ENCODE assay signal across 13 cellular contexts in the genomic region with DNA sequence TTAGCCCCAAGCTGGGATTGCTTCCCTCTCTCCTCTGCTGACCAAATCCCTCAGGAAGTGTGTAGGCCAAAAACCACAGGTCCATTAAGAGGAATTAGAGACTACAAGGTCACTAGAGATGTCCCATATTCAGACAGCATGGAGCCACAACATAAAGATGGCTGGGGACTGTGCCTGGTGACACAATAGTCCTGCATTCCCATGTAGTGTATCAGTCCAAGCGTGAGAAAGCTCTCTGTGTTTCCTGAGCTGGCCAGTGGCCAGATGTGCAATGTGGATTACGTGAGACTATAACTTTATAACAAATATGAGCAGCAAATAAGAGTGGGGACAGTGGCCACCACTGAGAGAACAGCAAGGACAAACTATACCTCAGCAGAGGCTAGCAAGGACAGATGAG. TPM values are rescaled to one million over a fixed set of nuclear protein-coding genes. Genes with fewer than 3 reads are reported as not detected.
DNase-seq lines count a peak whose midpoint lies in the region; ATAC-seq, FAIRE-seq and TF ChIP-seq lines count a peak whose summit lies in the region.
"Had no signal": no experiment of that assay in that cellular context is flagged by ENCODE, and none has a peak within 500 bp of the region (broad histone marks: within the 10 kb centered on the region; RNA-seq: fewer than 3 reads in every experiment).

No MANE protein-coding gene starts in this region.

- no peaks in the 10 kb centered on the region for H3K9me3 Mint-ChIP-seq in activated CD4-positive, alpha-beta T cell treated with anti-CD3 and anti-CD28 coated beads for 36 hours (ENCODE audit: low read depth)
- H3K9me3 Mint-ChIP-seq in immature natural killer cell, result no peaks in the 10 kb centered on the region
- H3K9me3 Mint-ChIP-seq: neural progenitor cell, WTC11 had no signal

- H3K27ac Mint-ChIP-seq in activated CD4-positive, alpha-beta T cell treated with anti-CD3 and anti-CD28 coated beads for 36 hours, result no peak overlapping the region
- H3K27ac Mint-ChIP-seq in immature natural killer cell, result no peak overlapping the region
- H3K27ac Mint-ChIP-seq: neural progenitor cell, WTC11 had no signal

- no peak overlapping the region for H3K27ac ChIP-seq in A549
- H3K27ac ChIP-seq: HL-60, neural progenitor cell had no signal

- H3K9me3 ChIP-seq in A549, result no peaks in the 10 kb centered on the region

- peaks cover 2% of the 10 kb centered on the region for H3K27me3 ChIP-seq in bronchial epithelial cell (ENCODE audit: control insufficient read depth, insufficient read depth, low read length)
- H3K27me3 ChIP-seq: neural progenitor cell had no signal

- ATAC-seq in A549, result no peak; a peak in 1 of 6 replicates
- peak; percentile 11 for ATAC-seq in left colon
- no peak for ATAC-seq in activated CD4-positive, alpha-beta T cell treated with anti-CD3 and anti-CD28 coated beads for 36 hours
- ATAC-seq: WTC11 had no signal

- H3K36me3 Mint-ChIP-seq in activated CD4-positive, alpha-beta T cell treated with anti-CD3 and anti-CD28 coated beads for 36 hours (ENCODE audit: low read depth), result no peaks in the 10 kb centered on the region
- no peaks in the 10 kb centered on the region for H3K36me3 Mint-ChIP-seq in immature natural killer cell
- H3K36me3 Mint-ChIP-seq: neural progenitor cell, WTC11 had no signal

- H3K4me3 ChIP-seq in A549 (no peak overlapping the region), bronchial epithelial cell (ENCODE audit: low read depth, low read length) (no peak overlapping the region)
- H3K4me3 ChIP-seq: neural progenitor cell had no signal

- CTCF ChIA-PET in A549 (lab: Yijun Ruan, JAX), result interaction anchor here (1.1 to 9.1 kb wide), 5 partner anchors 8 to 119 kb away, joined by 4 to 129 read pairs (median 33); a partner anchor contains a TSS
- CTCF ChIA-PET in activated CD4-positive, alpha-beta T cell treated with anti-CD3 and anti-CD28 coated beads for 36 hours (lab: Charles Lee), result interaction anchor here (1.1 to 7.9 kb wide), 6 partner anchors 13 to 122 kb away, joined by 3 to 105 read pairs (median 7); no protein-coding TSS in a partner anchor

- DNase-seq in A549 (ENCODE audit: low read depth in 1 of 2, low spot score in 1 of 2) (peak; percentile 41 to 44), HT1080 (ENCODE audit: low read depth) (peak; percentile 72), bronchial epithelial cell (ENCODE audit: low read depth) (peak; percentile 73), left colon (no peak), immature natural killer cell (no peak), NCI-H82 (lab: John Stamatoyannopoulos, UW) (no peak), NCI-H187 treated with DMSO at 0.1 percent for 48 hours (lab: John Stamatoyannopoulos, UW) (no peak)
- no peak for DNase-seq in activated CD4-positive, alpha-beta T cell treated with anti-CD3 and anti-CD28 coated beads for 36 hours
- DNase-seq: activated gamma-delta T cell; effector CD8-positive, alpha-beta T cell had no signal

- 26% methylated on average over 2 of the region's 2 CpGs for WGBS in A549 (ENCODE audit: missing lambda C conversion rate)

- no peak overlapping the region for H3K4me3 Mint-ChIP-seq in activated CD4-positive, alpha-beta T cell treated with anti-CD3 and anti-CD28 coated beads for 36 hours
- no peak overlapping the region for H3K4me3 Mint-ChIP-seq in immature natural killer cell
- H3K4me3 Mint-ChIP-seq: WTC11 had no signal

- peaks cover 7% of the 10 kb centered on the region for H3K4me1 Mint-ChIP-seq in activated CD4-positive, alpha-beta T cell treated with anti-CD3 and anti-CD28 coated beads for 36 hours
- H3K4me1 Mint-ChIP-seq in immature natural killer cell, result peaks cover 8 to 11% of the 10 kb centered on the region in 2 donors

- no peaks in the 10 kb centered on the region for H3K36me3 ChIP-seq in bronchial epithelial cell (ENCODE audit: control insufficient read depth, insufficient read depth, low read length)
- H3K36me3 ChIP-seq: neural progenitor cell had no signal

- FAIRE-seq in A549 (lab: Jason Lieb, UNC), result no peak
- peak; percentile 83 for FAIRE-seq in bronchial epithelial cell (lab: Jason Lieb, UNC)

- peaks cover 5% of the 10 kb centered on the region; the same call in 1 of the 3 replicates for H3K4me1 ChIP-seq in A549
- H3K4me1 ChIP-seq: neural progenitor cell had no signal

- no peak for TF ChIP-seq POLR2A in A549 (IDR thresholded peaks at IDR 0.05; ENCODE audit: low read length)

- no peak for TF ChIP-seq EP300 in A549 (IDR thresholded peaks at IDR 0.05)

- H3K27me3 Mint-ChIP-seq in activated CD4-positive, alpha-beta T cell treated with anti-CD3 and anti-CD28 coated beads for 36 hours, result no peaks in the 10 kb centered on the region
- peaks cover 1 to 4% (median 2%) of the 10 kb centered on the region in 3 donors for H3K27me3 Mint-ChIP-seq in immature natural killer cell (ENCODE audit: low read depth in 3 of 3)

- POLR2A ChIA-PET in A549 (lab: Yijun Ruan, JAX), result interaction anchor here (1.0 kb wide), 1 partner anchor 9 kb away, joined by 3 read pairs; no protein-coding TSS in a partner anchor
- POLR2A ChIA-PET in activated CD4-positive, alpha-beta T cell treated with anti-CD3 and anti-CD28 coated beads for 36 hours (lab: Charles Lee), result no interaction called here

- H3K4me2 ChIP-seq in A549, result no peak overlapping the region
- H3K4me2 ChIP-seq: neural progenitor cell had no signal

- TF ChIP-seq RAD21 in A549 (conservative IDR thresholded peaks at IDR 0.05 in 1 of 2, IDR thresholded peaks at IDR 0.05 in 1 of 2), result no peak

- TF ChIP-seq CTCF in A549 (IDR thresholded peaks at IDR 0.05) (no peak), bronchial epithelial cell (IDR thresholded peaks at IDR 0.05; ENCODE audit: insufficient read depth, low read length, severe bottlenecking) (no peak)

- intact Hi-C loops in left colon (cut with DNase I, micrococcal nuclease), result no loop called here
- intact Hi-C loops in activated CD4-positive, alpha-beta T cell treated with anti-CD3 and anti-CD28 coated beads for 36 hours (cut with DNase I, micrococcal nuclease), result loop anchor here (5.0 kb wide), 3 partner anchors 55 to 410 kb away; no protein-coding TSS in a partner anchor

TF ChIP-seq in A549, 52 proteins besides CTCF, POLR2A, EP300 and RAD21:
- TF ChIP-seq, protein P1, sequence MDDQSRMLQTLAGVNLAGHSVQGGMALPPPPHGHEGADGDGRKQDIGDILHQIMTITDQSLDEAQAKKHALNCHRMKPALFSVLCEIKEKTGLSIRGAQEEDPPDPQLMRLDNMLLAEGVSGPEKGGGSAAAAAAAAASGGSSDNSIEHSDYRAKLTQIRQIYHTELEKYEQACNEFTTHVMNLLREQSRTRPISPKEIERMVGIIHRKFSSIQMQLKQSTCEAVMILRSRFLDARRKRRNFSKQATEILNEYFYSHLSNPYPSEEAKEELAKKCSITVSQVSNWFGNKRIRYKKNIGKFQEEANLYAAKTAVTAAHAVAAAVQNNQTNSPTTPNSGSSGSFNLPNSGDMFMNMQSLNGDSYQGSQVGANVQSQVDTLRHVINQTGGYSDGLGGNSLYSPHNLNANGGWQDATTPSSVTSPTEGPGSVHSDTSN (IDR thresholded peaks at IDR 0.05), result no peak
- TF ChIP-seq JUN (IDR thresholded peaks at IDR 0.05) (no peak), ZNF302 (CRISPR knock-in tag; IDR thresholded peaks at IDR 0.05) (no peak), SMC3 (IDR thresholded peaks at IDR 0.05) (no peak), RFX5 (IDR thresholded peaks at IDR 0.05) (no peak), NPAS2 (CRISPR knock-in tag; IDR thresholded peaks at IDR 0.05; ENCODE audit: borderline replicate concordance) (no peak), PHF8 (IDR thresholded peaks at IDR 0.05; ENCODE audit: borderline replicate concordance, low read depth) (no peak), ZSCAN20 (CRISPR knock-in tag; IDR thresholded peaks at IDR 0.05) (no peak), RNF2 (IDR thresholded peaks at IDR 0.05; ENCODE audit: borderline replicate concordance, low read depth) (no peak)

RNA-seq across cellular contexts. Expression of a gene that starts 7.6 kb away (rescaled TPM):
- polyA plus RNA-seq in A549 (2011; rRNA removed) (not detected in 2 replicates), A549 (2017; fragmentation: RNase III; extraction: RNeasy Plus Mini Kit Qiagen cat#74134 plus additional on column Dnase treatment) (not detected in 3 replicates), immature natural killer cell (not detected)
- polyA plus RNA-seq in A549 (2012; cell fraction: cytosol; rRNA removed), result not detected in 2 replicates
- not detected in 2 replicates for polyA plus RNA-seq in A549 (2012; cell fraction: nucleus; rRNA removed)
- polyA minus RNA-seq in A549 (2011; rRNA and poly(A)+ RNA removed), result not detected in 2 replicates
- not detected in 2 replicates for total RNA-seq in HT1080 (2014; rRNA removed; shearing (Covaris generic))
- not detected in 2 replicates for polyA plus RNA-seq in HT1080 (2015; cell fraction: cytosol; rRNA removed)
- not detected in 2 replicates for polyA plus RNA-seq in HT1080 (2015; cell fraction: nucleus; rRNA removed)
- total RNA-seq in bronchial epithelial cell (not detected in 2 replicates), left colon (1 to 10 TPM in 1 of 2 donors, under 1 TPM in 1; 0.12 to 1.1 TPM)
- total RNA-seq in activated CD4-positive, alpha-beta T cell treated with anti-CD3 and anti-CD28 coated beads for 36 hours, result not detected
- total RNA-seq: WTC11 had no signal

RNA-seq across cellular contexts. Expression of a gene that starts 20.9 kb away (rescaled TPM):
- not detected in 2 replicates for polyA plus RNA-seq in A549 (2011; rRNA removed)
- 0.03 TPM in 1 of 2 replicates, not detected in the other for polyA plus RNA-seq in A549 (2012; cell fraction: cytosol; rRNA removed)
- not detected in 2 replicates for polyA plus RNA-seq in A549 (2012; cell fraction: nucleus; rRNA removed)
- polyA plus RNA-seq in A549 (2017; fragmentation: RNase III; extraction: RNeasy Plus Mini Kit Qiagen cat#74134 plus additional on column Dnase treatment), result not detected in 3 replicates
- polyA minus RNA-seq in A549 (2011; rRNA and poly(A)+ RNA removed), result not detected in 2 replicates
- total RNA-seq in HT1080 (2014; rRNA removed; shearing (Covaris generic)), result not detected in 2 replicates
- 0.11 and 0.13 TPM in 2 replicates for polyA plus RNA-seq in HT1080 (2015; cell fraction: cytosol; rRNA removed)
- not detected in 2 replicates for polyA plus RNA-seq in HT1080 (2015; cell fraction: nucleus; rRNA removed)
- not detected in 2 replicates for total RNA-seq in bronchial epithelial cell
- not detected for total RNA-seq in left colon
- not detected for total RNA-seq in activated CD4-positive, alpha-beta T cell treated with anti-CD3 and anti-CD28 coated beads for 36 hours
- polyA plus RNA-seq in immature natural killer cell, result not detected

RNA-seq across cellular contexts. Expression of a gene that starts 53.1 kb away (rescaled TPM):
- polyA plus RNA-seq in A549 (2011; rRNA removed) (not detected in 2 replicates), A549 (2017; fragmentation: RNase III; extraction: RNeasy Plus Mini Kit Qiagen cat#74134 plus additional on column Dnase treatment) (not detected in 3 replicates), immature natural killer cell (not detected)
- polyA plus RNA-seq in A549 (2012; cell fraction: cytosol; rRNA removed), result not detected in 2 replicates
- not detected in 2 replicates for polyA plus RNA-seq in A549 (2012; cell fraction: nucleus; rRNA removed)
- not detected in 2 replicates for polyA minus RNA-seq in A549 (2011; rRNA and poly(A)+ RNA removed)
- not detected in 2 replicates for total RNA-seq in HT1080 (2014; rRNA removed; shearing (Covaris generic))
- polyA plus RNA-seq in HT1080 (2015; cell fraction: cytosol; rRNA removed), result not detected in 2 replicates
- polyA plus RNA-seq in HT1080 (2015; cell fraction: nucleus; rRNA removed), result not detected in 2 replicates
- total RNA-seq in bronchial epithelial cell (not detected in 2 replicates), left colon (not detected)
- total RNA-seq in activated CD4-positive, alpha-beta T cell treated with anti-CD3 and anti-CD28 coated beads for 36 hours, result not detected
- total RNA-seq: WTC11 had no signal

Comparison
In these comparisons a context has a peak if more than half of its experiments do, and no peak if none do; other contexts are left out.
1. DNase-seq: peak in A549 (2 of 2), HT1080 (single experiment) and bronchial epithelial cell (single experiment); none in left colon (0 of 2), activated CD4-positive, alpha-beta T cell treated with anti-CD3 and anti-CD28 coated beads for 36 hours (single experiment), immature natural killer cell (0 of 3), NCI-H82 (single experiment) and NCI-H187 treated with DMSO at 0.1 percent for 48 hours (single experiment).
2. intact Hi-C loops: an anchor here in activated CD4-positive, alpha-beta T cell treated with anti-CD3 and anti-CD28 coated beads for 36 hours (5.0 kb wide); none called in left colon.